Comparison of ENCODE assay signal across 8 cellular contexts in the genomic region with DNA sequence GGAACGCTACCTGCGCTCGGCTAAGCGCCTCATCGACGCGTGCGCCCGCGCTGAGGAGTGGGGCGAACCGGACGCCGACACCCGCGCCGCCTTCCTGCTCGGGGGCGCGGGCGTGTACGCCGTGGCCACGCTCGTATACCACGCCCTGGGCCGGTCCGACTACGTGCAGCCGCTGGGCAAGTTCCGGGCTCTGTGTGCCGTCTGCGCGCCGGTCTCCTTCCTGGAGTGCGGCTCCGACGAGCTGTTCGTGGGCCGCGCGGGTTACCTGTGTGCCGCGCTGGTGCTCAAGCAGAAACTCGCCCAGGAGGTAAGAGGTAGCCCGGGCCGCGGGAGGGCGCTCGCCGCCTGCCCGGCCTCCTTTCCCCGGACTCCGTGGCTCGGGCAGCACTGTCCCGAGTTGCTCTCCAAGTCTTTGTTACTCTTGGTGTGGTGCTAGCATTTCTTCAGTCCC. TPM values are rescaled to one million over a fixed set of nuclear protein-coding genes. Genes with fewer than 3 reads are reported as not detected.
DNase-seq lines count a peak whose midpoint lies in the region; ATAC-seq, FAIRE-seq and TF ChIP-seq lines count a peak whose summit lies in the region.
"Not testable (repeated sequence)": the region's sequence is repeated elsewhere in the genome, so short reads cannot be mapped to it uniquely, and the experiment has no call there.
"Had no signal": no experiment of that assay in that cellular context is flagged by ENCODE, and none has a peak within 500 bp of the region (broad histone marks: within the 10 kb centered on the region; RNA-seq: fewer than 3 reads in every experiment).

No MANE protein-coding gene starts in this region.

- peak; percentile 44 for ATAC-seq in GM18909 (IDR thresholded peaks at IDR 0.05; ENCODE audit: poor library complexity, unreplicated experiment)
- ATAC-seq in PC-3, result peak; percentile 87
- peak; percentile 46 to 64 for ATAC-seq in activated T-cell treated with anti-CD3 and anti-CD28 coated beads, Interleukin-2, amount 50 U/mL, for 4 hours

- not testable (repeated sequence) for FAIRE-seq in keratinocyte (lab: Jason Lieb, UNC)

- peak overlapping the region; percentile 65 for H3K4me3 ChIP-seq in PC-3 (ENCODE audit: low read length)
- H3K4me3 ChIP-seq in duodenal mucosa (ENCODE audit: low read depth in 1 of 2, low read length in 2 of 2), result peak overlapping the region; percentile 45 to 46
- peak overlapping the region; percentile 36 to 65 (median 46) for H3K4me3 ChIP-seq in keratinocyte (ENCODE audit: control insufficient read depth in 2 of 3, extremely low read depth in 1 of 3, insufficient read depth in 2 of 3, low read depth in 1 of 3, low read length in 3 of 3)
- peak overlapping the region; percentile 9 to 18 for H3K4me3 ChIP-seq in prostate gland

- H3F3A ChIP-seq in PC-3 (ENCODE audit: low read length, unreplicated experiment), result not testable (repeated sequence)

- not testable (repeated sequence) for H3K36me3 Mint-ChIP-seq in activated T-cell treated with anti-CD3 and anti-CD28 coated beads, Interleukin-2, amount 50 U/mL, for 4 hours (ENCODE audit: insufficient read depth)

- intact Hi-C loops in PC-3 (cut with micrococcal nuclease), result loop anchor here (2.0 to 5.0 kb wide), 3 partner anchors 105 to 250 kb away; no protein-coding TSS in a partner anchor
- intact Hi-C loops in prostate gland (cut with DNase I), result not testable (repeated sequence)

- peak overlapping the region; percentile 83 for H3K4me2 ChIP-seq in PC-3 (ENCODE audit: low read length)
- peak overlapping the region; percentile 63 for H3K4me2 ChIP-seq in keratinocyte (ENCODE audit: control insufficient read depth, extremely low read depth, insufficient read depth, low read depth, low read length)

- H3K9me3 ChIP-seq in PC-3 (ENCODE audit: low read length); duodenal mucosa (ENCODE audit: control insufficient read depth in 1 of 2, low read length in 2 of 2); keratinocyte (ENCODE audit: control insufficient read depth, low read depth, low read length); prostate gland: not testable (repeated sequence)

- not testable (repeated sequence) for H3K27ac ChIP-seq in PC-3 (ENCODE audit: low read length); duodenal mucosa (ENCODE audit: low read depth, low read length); keratinocyte (ENCODE audit: control insufficient read depth, insufficient read depth, low read length); prostate gland

- peaks cover 11% of the 10 kb centered on the region for H3K27me3 Mint-ChIP-seq in activated T-cell treated with anti-CD3 and anti-CD28 coated beads, Interleukin-2, amount 50 U/mL, for 4 hours (ENCODE audit: low read depth)

- not testable (repeated sequence) for H4K20me1 ChIP-seq in PC-3 (ENCODE audit: low read length); keratinocyte (ENCODE audit: control insufficient read depth, extremely low read depth, insufficient read depth, low read length)

- peak; percentile 6 for DNase-seq in KG1 (lab: John Stamatoyannopoulos, UW)
- peak; percentile 62 for DNase-seq in PC-3
- not testable (repeated sequence) for DNase-seq in activated T-cell treated with anti-CD3 and anti-CD28 coated beads, Interleukin-2, amount 50 U/mL, for 4 hours; keratinocyte (ENCODE audit: low read depth, low spot score)
- DNase-seq in prostate gland (ENCODE audit: low spot score), result peak; percentile 7

- BruUV-seq in PC-3 (replicated peaks; lab: Mats Ljungman, UMichigan), result not testable (repeated sequence)

- dilution Hi-C loops in keratinocyte (cut with MboI; ENCODE audit: extremely low pct_ligation_motif_present, low sequenced_read_pairs), result not testable (repeated sequence)

- TF ChIP-seq CTCF in PC-3 (conservative IDR thresholded peaks at IDR 0.05; ENCODE audit: low read depth, low read length) (peak; percentile 61), keratinocyte (optimal IDR thresholded peaks at IDR 0.05 in 1 of 3, IDR thresholded peaks at IDR 0.05 in 1 of 3, conservative IDR thresholded peaks at IDR 0.05 in 1 of 3; ENCODE audit: extremely low read depth in 1 of 3, insufficient read depth in 2 of 3, low read length in 3 of 3) (peak; percentile 25 to 74 (median 50)), prostate gland (IDR thresholded peaks at IDR 0.05) (peak in 2 of 4 experiments; percentile 36 to 44)

- not testable (repeated sequence) for H3K9ac ChIP-seq in PC-3 (ENCODE audit: low read length); duodenal mucosa (ENCODE audit: low read depth in 1 of 2, low read length in 2 of 2)
- H3K9ac ChIP-seq in keratinocyte (ENCODE audit: control insufficient read depth, extremely low read depth, insufficient read depth, low read length), result peak overlapping the region; percentile 44

- H3K79me2 ChIP-seq in PC-3 (ENCODE audit: low read length); keratinocyte (ENCODE audit: control insufficient read depth, insufficient read depth, low read length): not testable (repeated sequence)

- H3K27me3 ChIP-seq in PC-3 (ENCODE audit: low read length); duodenal mucosa (ENCODE audit: control insufficient read depth in 1 of 2, insufficient read depth in 2 of 2, low read length in 2 of 2); keratinocyte (ENCODE audit: control insufficient read depth, extremely low read depth, insufficient read depth, low read length); prostate gland (replicated peaks; ENCODE audit: insufficient read depth): not testable (repeated sequence)

- WGBS in prostate gland, result 4% methylated on average over 5 of the region's 56 CpGs

- CTCF ChIA-PET in PC-3 (lab: Charles Lee), result interaction anchor here (0.6 kb wide), 1 partner anchor 94 kb away, joined by 15 read pairs; no protein-coding TSS in a partner anchor

- not testable (repeated sequence) for H3K9me2 ChIP-seq in PC-3 (replicated peaks; ENCODE audit: low read length)

- not testable (repeated sequence) for TF ChIP-seq POLR2A in prostate gland (IDR thresholded peaks at IDR 0.05)

- H3K4me1 Mint-ChIP-seq in activated T-cell treated with anti-CD3 and anti-CD28 coated beads, Interleukin-2, amount 50 U/mL, for 4 hours (ENCODE audit: low read depth), result not testable (repeated sequence)

- peak overlapping the region; percentile 64 for H3K4me3 Mint-ChIP-seq in activated T-cell treated with anti-CD3 and anti-CD28 coated beads, Interleukin-2, amount 50 U/mL, for 4 hours

- H3K4me1 ChIP-seq in PC-3 (ENCODE audit: insufficient read depth, low read length), result peaks cover 11% of the 10 kb centered on the region
- H3K4me1 ChIP-seq in duodenal mucosa (ENCODE audit: control insufficient read depth in 1 of 2, insufficient read depth in 2 of 2, low read length in 2 of 2); keratinocyte (ENCODE audit: control insufficient read depth, extremely low read depth, insufficient read depth, low read length); prostate gland (replicated peaks): not testable (repeated sequence)

- H2AFZ ChIP-seq in PC-3 (ENCODE audit: low read length) (peak overlapping the region; percentile 90), keratinocyte (ENCODE audit: control insufficient read depth, low read length) (peak overlapping the region; percentile 82)

- not testable (repeated sequence) for H3K9me3 Mint-ChIP-seq in activated T-cell treated with anti-CD3 and anti-CD28 coated beads, Interleukin-2, amount 50 U/mL, for 4 hours

- POLR2A ChIA-PET in PC-3 (lab: Charles Lee; ENCODE audit: unreplicated experiment), result not testable (repeated sequence)

- not testable (repeated sequence) for H3K36me3 ChIP-seq in PC-3 (ENCODE audit: low read depth, low read length); duodenal mucosa (ENCODE audit: control insufficient read depth in 1 of 2, insufficient read depth in 2 of 2, low read length in 2 of 2); keratinocyte (ENCODE audit: control insufficient read depth in 2 of 2, extremely low read depth in 1 of 2, insufficient read depth in 2 of 2, low read length in 2 of 2); prostate gland

- not testable (repeated sequence) for H3K9me1 ChIP-seq in keratinocyte (ENCODE audit: control insufficient read depth, extremely low read depth, insufficient read depth, low read length)

RNA-seq across cellular contexts. Expression of a gene that starts 0.7 kb away (rescaled TPM):
- total RNA-seq in PC-3 (2014; rRNA removed) (0.26 and 0.52 TPM in 2 replicates), prostate gland (1 to 10 TPM in 1 of 2 donors, under 1 TPM in 1; 0.74 to 1.2 TPM)
- total RNA-seq in activated T-cell treated with anti-CD3 and anti-CD28 coated beads, Interleukin-2, amount 50 U/mL, for 4 hours, result under 1 TPM; 0.05 to 0.08 (median 0.05) TPM
- polyA plus RNA-seq in keratinocyte, result 0.46 to 0.97 TPM (median 0.88 TPM) in 3 replicates
- 0.15 TPM for polyA plus RNA-seq in keratinocyte (2011; ENCODE audit: low read depth)
- polyA plus RNA-seq in keratinocyte (2011; cell fraction: cytosol; rRNA removed), result 0.42 and 0.57 TPM in 2 replicates
- 0.70 and 0.73 TPM in 2 replicates for polyA plus RNA-seq in keratinocyte (2011; cell fraction: nucleus; rRNA removed)
- 0.30 and 1.0 TPM in 2 replicates for polyA plus RNA-seq in keratinocyte (2012; ENCODE audit: low replicate concordance)
- polyA minus RNA-seq in keratinocyte, result 0.39 to 1.3 TPM (median 0.92 TPM) in 3 replicates
- 2.1 TPM for polyA minus RNA-seq in keratinocyte (2011; cell fraction: cytosol; rRNA and poly(A)+ RNA removed)
- polyA minus RNA-seq in keratinocyte (2011; cell fraction: nucleus; rRNA and poly(A)+ RNA removed), result 0.63 and 1.5 TPM in 2 replicates
- total RNA-seq: SJCRH30 had no signal

Comparison
In these comparisons a context has a peak if more than half of its experiments do, and no peak if none do; other contexts are left out.
1. H3K4me3 ChIP-seq: peak in every context shown above with its lines; median percentile 65 in PC-3; 46 in keratinocyte; 46 in duodenal mucosa; 14 in prostate gland.